1 cellular context compared by ENCODE assay signal in genomic region chr17:63774141-63774981, GRCh38.
TF ChIP-seq lines count a peak whose summit lies in the region.

A gene with protein sequence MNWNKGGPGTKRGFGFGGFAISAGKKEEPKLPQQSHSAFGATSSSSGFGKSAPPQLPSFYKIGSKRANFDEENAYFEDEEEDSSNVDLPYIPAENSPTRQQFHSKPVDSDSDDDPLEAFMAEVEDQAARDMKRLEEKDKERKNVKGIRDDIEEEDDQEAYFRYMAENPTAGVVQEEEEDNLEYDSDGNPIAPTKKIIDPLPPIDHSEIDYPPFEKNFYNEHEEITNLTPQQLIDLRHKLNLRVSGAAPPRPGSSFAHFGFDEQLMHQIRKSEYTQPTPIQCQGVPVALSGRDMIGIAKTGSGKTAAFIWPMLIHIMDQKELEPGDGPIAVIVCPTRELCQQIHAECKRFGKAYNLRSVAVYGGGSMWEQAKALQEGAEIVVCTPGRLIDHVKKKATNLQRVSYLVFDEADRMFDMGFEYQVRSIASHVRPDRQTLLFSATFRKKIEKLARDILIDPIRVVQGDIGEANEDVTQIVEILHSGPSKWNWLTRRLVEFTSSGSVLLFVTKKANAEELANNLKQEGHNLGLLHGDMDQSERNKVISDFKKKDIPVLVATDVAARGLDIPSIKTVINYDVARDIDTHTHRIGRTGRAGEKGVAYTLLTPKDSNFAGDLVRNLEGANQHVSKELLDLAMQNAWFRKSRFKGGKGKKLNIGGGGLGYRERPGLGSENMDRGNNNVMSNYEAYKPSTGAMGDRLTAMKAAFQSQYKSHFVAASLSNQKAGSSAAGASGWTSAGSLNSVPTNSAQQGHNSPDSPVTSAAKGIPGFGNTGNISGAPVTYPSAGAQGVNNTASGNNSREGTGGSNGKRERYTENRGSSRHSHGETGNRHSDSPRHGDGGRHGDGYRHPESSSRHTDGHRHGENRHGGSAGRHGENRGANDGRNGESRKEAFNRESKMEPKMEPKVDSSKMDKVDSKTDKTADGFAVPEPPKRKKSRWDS (plus strand): TSS chr17:63774170. CDS start chr17:63787050, 12,880 bp downstream.

TF ChIP-seq in HepG2, 621 proteins besides CTCF, POLR2A, EP300 and RAD21 (continued from another document and continues in another):
- TF ChIP-seq ZNF772 (CRISPR knock-in tag; IDR thresholded peaks at IDR 0.05) (peak; percentile 75; the same call in 1 of the 2 replicates), HNRNPK (IDR thresholded peaks at IDR 0.05; ENCODE audit: low read depth, low read length, poor library complexity, severe bottlenecking) (peak; percentile 70), KMT2B (CRISPR knock-in tag; IDR thresholded peaks at IDR 0.05) (no peak), MLLT10 (CRISPR knock-in tag; IDR thresholded peaks at IDR 0.05) (no peak), ZFP36 (IDR thresholded peaks at IDR 0.05; ENCODE audit: borderline replicate concordance, low read depth, low read length, partially characterized antibody) (no peak), YEATS4 (CRISPR knock-in tag; IDR thresholded peaks at IDR 0.05; ENCODE audit: borderline replicate concordance) (no peak), TEAD3 (CRISPR knock-in tag; optimal IDR thresholded peaks at IDR 0.05; ENCODE audit: borderline replicate concordance) (no peak), DNMT3B (CRISPR knock-in tag; conservative IDR thresholded peaks at IDR 0.05) (peak; percentile 71; the same call in 1 of the 2 replicates), ATRX (CRISPR knock-in tag; IDR thresholded peaks at IDR 0.05; ENCODE audit: borderline replicate concordance) (no peak), ZNF703 (CRISPR knock-in tag; IDR thresholded peaks at IDR 0.05; ENCODE audit: borderline replicate concordance) (no peak), ZNF616 (CRISPR knock-in tag; IDR thresholded peaks at IDR 0.05; ENCODE audit: low read depth) (0 out of 2 replicates have a peak, but pooled peaks have one; percentile 56), ZNF75D (CRISPR knock-in tag; IDR thresholded peaks at IDR 0.05; ENCODE audit: borderline replicate concordance) (no peak), ZNF331 (CRISPR knock-in tag; IDR thresholded peaks at IDR 0.05) (no peak), ZMYM2 (CRISPR knock-in tag; IDR thresholded peaks at IDR 0.05) (no peak), HDAC1 (CRISPR knock-in tag; IDR thresholded peaks at IDR 0.05) (no peak), SP1 (IDR thresholded peaks at IDR 0.05) (no peak), SP1 (CRISPR knock-in tag; IDR thresholded peaks at IDR 0.05) (no peak), TSC22D2 (CRISPR knock-in tag; IDR thresholded peaks at IDR 0.05; ENCODE audit: borderline replicate concordance) (no peak), MZF1 (CRISPR knock-in tag; IDR thresholded peaks at IDR 0.05; ENCODE audit: borderline replicate concordance) (no peak), POGZ (CRISPR knock-in tag; IDR thresholded peaks at IDR 0.05) (no peak), ZNF574 (CRISPR knock-in tag; IDR thresholded peaks at IDR 0.05) (no peak), MEF2D (CRISPR knock-in tag; IDR thresholded peaks at IDR 0.05) (no peak), TFDP2 (CRISPR knock-in tag; IDR thresholded peaks at IDR 0.05) (no peak), PPARG (CRISPR knock-in tag; conservative IDR thresholded peaks at IDR 0.05) (no peak), MIXL1 (CRISPR knock-in tag; IDR thresholded peaks at IDR 0.05) (0 out of 2 replicates have a peak, but pooled peaks have one; percentile 4), MYPOP (CRISPR knock-in tag; IDR thresholded peaks at IDR 0.05) (no peak), ZNF784 (CRISPR knock-in tag; IDR thresholded peaks at IDR 0.05; ENCODE audit: borderline replicate concordance) (0 out of 2 replicates have a peak, but pooled peaks have one; percentile 56), WIZ (CRISPR knock-in tag; IDR thresholded peaks at IDR 0.05) (no peak), CENPT (CRISPR knock-in tag; IDR thresholded peaks at IDR 0.05; ENCODE audit: low read depth) (no peak), ZNF790 (CRISPR knock-in tag; IDR thresholded peaks at IDR 0.05; ENCODE audit: borderline replicate concordance) (peak; percentile 22; the same call in 1 of the 2 replicates), PITX1 (CRISPR knock-in tag; IDR thresholded peaks at IDR 0.05) (no peak), MXD1 (CRISPR knock-in tag; IDR thresholded peaks at IDR 0.05) (no peak; the same call in 1 of the 2 replicates), ZBTB1 (CRISPR knock-in tag; IDR thresholded peaks at IDR 0.05; ENCODE audit: borderline replicate concordance) (no peak), KDM6A (CRISPR knock-in tag; IDR thresholded peaks at IDR 0.05; ENCODE audit: low read depth) (peak; percentile 18; the same call in 1 of the 2 replicates), NFIB (CRISPR knock-in tag; IDR thresholded peaks at IDR 0.05; ENCODE audit: borderline replicate concordance) (no peak), ZNF24 (IDR thresholded peaks at IDR 0.05) (no peak)
- TF ChIP-seq, protein P1, sequence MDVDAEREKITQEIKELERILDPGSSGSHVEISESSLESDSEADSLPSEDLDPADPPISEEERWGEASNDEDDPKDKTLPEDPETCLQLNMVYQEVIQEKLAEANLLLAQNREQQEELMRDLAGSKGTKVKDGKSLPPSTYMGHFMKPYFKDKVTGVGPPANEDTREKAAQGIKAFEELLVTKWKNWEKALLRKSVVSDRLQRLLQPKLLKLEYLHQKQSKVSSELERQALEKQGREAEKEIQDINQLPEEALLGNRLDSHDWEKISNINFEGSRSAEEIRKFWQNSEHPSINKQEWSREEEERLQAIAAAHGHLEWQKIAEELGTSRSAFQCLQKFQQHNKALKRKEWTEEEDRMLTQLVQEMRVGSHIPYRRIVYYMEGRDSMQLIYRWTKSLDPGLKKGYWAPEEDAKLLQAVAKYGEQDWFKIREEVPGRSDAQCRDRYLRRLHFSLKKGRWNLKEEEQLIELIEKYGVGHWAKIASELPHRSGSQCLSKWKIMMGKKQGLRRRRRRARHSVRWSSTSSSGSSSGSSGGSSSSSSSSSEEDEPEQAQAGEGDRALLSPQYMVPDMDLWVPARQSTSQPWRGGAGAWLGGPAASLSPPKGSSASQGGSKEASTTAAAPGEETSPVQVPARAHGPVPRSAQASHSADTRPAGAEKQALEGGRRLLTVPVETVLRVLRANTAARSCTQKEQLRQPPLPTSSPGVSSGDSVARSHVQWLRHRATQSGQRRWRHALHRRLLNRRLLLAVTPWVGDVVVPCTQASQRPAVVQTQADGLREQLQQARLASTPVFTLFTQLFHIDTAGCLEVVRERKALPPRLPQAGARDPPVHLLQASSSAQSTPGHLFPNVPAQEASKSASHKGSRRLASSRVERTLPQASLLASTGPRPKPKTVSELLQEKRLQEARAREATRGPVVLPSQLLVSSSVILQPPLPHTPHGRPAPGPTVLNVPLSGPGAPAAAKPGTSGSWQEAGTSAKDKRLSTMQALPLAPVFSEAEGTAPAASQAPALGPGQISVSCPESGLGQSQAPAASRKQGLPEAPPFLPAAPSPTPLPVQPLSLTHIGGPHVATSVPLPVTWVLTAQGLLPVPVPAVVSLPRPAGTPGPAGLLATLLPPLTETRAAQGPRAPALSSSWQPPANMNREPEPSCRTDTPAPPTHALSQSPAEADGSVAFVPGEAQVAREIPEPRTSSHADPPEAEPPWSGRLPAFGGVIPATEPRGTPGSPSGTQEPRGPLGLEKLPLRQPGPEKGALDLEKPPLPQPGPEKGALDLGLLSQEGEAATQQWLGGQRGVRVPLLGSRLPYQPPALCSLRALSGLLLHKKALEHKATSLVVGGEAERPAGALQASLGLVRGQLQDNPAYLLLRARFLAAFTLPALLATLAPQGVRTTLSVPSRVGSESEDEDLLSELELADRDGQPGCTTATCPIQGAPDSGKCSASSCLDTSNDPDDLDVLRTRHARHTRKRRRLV (CRISPR knock-in tag; IDR thresholded peaks at IDR 0.05), result no peak
- TF ChIP-seq, protein P2, sequence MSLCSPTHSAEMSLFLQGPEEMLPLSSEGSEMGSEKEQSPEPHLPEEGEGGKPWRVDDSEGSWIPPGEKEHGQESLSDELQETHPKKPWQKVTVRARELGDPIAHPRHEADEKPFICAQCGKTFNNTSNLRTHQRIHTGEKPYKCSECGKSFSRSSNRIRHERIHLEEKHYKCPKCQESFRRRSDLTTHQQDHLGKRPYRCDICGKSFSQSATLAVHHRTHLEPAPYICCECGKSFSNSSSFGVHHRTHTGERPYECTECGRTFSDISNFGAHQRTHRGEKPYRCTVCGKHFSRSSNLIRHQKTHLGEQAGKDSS (CRISPR knock-in tag; IDR thresholded peaks at IDR 0.05; ENCODE audit: borderline replicate concordance, low read depth), result 0 out of 2 replicates have a peak, but pooled peaks have one; percentile 5
- TF ChIP-seq, protein P3, sequence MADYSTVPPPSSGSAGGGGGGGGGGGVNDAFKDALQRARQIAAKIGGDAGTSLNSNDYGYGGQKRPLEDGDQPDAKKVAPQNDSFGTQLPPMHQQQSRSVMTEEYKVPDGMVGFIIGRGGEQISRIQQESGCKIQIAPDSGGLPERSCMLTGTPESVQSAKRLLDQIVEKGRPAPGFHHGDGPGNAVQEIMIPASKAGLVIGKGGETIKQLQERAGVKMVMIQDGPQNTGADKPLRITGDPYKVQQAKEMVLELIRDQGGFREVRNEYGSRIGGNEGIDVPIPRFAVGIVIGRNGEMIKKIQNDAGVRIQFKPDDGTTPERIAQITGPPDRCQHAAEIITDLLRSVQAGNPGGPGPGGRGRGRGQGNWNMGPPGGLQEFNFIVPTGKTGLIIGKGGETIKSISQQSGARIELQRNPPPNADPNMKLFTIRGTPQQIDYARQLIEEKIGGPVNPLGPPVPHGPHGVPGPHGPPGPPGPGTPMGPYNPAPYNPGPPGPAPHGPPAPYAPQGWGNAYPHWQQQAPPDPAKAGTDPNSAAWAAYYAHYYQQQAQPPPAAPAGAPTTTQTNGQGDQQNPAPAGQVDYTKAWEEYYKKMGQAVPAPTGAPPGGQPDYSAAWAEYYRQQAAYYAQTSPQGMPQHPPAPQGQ (CRISPR knock-in tag; IDR thresholded peaks at IDR 0.05; ENCODE audit: borderline replicate concordance), result no peak
- TF ChIP-seq, protein P4, sequence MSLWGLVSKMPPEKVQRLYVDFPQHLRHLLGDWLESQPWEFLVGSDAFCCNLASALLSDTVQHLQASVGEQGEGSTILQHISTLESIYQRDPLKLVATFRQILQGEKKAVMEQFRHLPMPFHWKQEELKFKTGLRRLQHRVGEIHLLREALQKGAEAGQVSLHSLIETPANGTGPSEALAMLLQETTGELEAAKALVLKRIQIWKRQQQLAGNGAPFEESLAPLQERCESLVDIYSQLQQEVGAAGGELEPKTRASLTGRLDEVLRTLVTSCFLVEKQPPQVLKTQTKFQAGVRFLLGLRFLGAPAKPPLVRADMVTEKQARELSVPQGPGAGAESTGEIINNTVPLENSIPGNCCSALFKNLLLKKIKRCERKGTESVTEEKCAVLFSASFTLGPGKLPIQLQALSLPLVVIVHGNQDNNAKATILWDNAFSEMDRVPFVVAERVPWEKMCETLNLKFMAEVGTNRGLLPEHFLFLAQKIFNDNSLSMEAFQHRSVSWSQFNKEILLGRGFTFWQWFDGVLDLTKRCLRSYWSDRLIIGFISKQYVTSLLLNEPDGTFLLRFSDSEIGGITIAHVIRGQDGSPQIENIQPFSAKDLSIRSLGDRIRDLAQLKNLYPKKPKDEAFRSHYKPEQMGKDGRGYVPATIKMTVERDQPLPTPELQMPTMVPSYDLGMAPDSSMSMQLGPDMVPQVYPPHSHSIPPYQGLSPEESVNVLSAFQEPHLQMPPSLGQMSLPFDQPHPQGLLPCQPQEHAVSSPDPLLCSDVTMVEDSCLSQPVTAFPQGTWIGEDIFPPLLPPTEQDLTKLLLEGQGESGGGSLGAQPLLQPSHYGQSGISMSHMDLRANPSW (CRISPR knock-in tag; IDR thresholded peaks at IDR 0.05; ENCODE audit: borderline replicate concordance), result no peak
